ENCODE assay signal across 14 cellular contexts in genomic region chr20:24670981-24671380, GRCh38.
DNase-seq lines count a peak whose midpoint lies in the region; ATAC-seq and TF ChIP-seq lines count a peak whose summit lies in the region.
"Had no signal": no experiment of that assay in that cellular context is flagged by ENCODE, and none has a peak within 500 bp of the region (broad histone marks: within the 10 kb centered on the region; RNA-seq: fewer than 3 reads in every experiment).

No MANE protein-coding gene starts in this region.

- H4K91ac ChIP-seq in mesenchymal stem cell (ENCODE audit: low read length) = no peak overlapping the region

- H3K36me3 Mint-ChIP-seq in natural killer cell treated with Interleukin-12 subunit alpha and Interleukin-12 subunit beta and Interleukin-15 and Interleukin-18, amount 100 ng/mL, for 72 hours = no peaks in the 10 kb centered on the region
- H3K36me3 Mint-ChIP-seq: CD4-positive, CD25-positive, alpha-beta regulatory T cell had no signal

- H3K18ac ChIP-seq in mesenchymal stem cell (ENCODE audit: low read depth in 1 of 2, low read length in 2 of 2) = no peak overlapping the region

- no peak overlapping the region for H3K4ac ChIP-seq in mesenchymal stem cell (ENCODE audit: low read depth in 1 of 2, low read length in 2 of 2)

- DNase-seq in cardiac septum (ENCODE audit: low spot score) (peak; percentile 61), left ventricle myocardium superior (no peak), mesenchymal stem cell (no peak), sigmoid colon (peak; percentile 34), NCI-H2081 treated with DMSO at 0.1 percent for 48 hours (lab: John Stamatoyannopoulos, UW) (no peak), AG20443 (ENCODE audit: low spot score) (no peak)
- no peak for DNase-seq in natural killer cell treated with Interleukin-12 subunit alpha and Interleukin-12 subunit beta and Interleukin-15 and Interleukin-18, amount 100 ng/mL, for 72 hours (ENCODE audit: low spot score)
- DNase-seq: CD4-positive, CD25-positive, alpha-beta regulatory T cell; DMS53; GF-D8 had no signal

- H3K27me3 Mint-ChIP-seq in natural killer cell treated with Interleukin-12 subunit alpha and Interleukin-12 subunit beta and Interleukin-15 and Interleukin-18, amount 100 ng/mL, for 72 hours = no peaks in the 10 kb centered on the region
- H3K27me3 Mint-ChIP-seq: CD4-positive, CD25-positive, alpha-beta regulatory T cell had no signal

- TF ChIP-seq EP300 in sigmoid colon (IDR thresholded peaks at IDR 0.05) = no peak

- H3K27ac ChIP-seq in mesenchymal stem cell (ENCODE audit: low read length, poor library complexity, severe bottlenecking) = no peak overlapping the region
- no peak overlapping the region for H3K27ac ChIP-seq in sigmoid colon
- H3K27ac ChIP-seq: 22Rv1; BLaER1 treated with 17β-estradiol and CSF1 and Interleukin-3, amounts not matched to agents 10 nM and 100 nM had no signal

- 87% methylated on average over 5 of the region's 5 CpGs for WGBS in mesenchymal stem cell
- 82 to 89% methylated on average over 5 of the region's 5 CpGs for WGBS in sigmoid colon, 2 donors

- no peaks in the 10 kb centered on the region for H3K79me1 ChIP-seq in mesenchymal stem cell (replicated peaks; ENCODE audit: low read length, poor library complexity, severe bottlenecking)

- peak overlapping the region; percentile 7 to 12 for H2BK12ac ChIP-seq in mesenchymal stem cell (ENCODE audit: low read length in 2 of 2)

- H2BK15ac ChIP-seq in mesenchymal stem cell (ENCODE audit: low read depth, poor library complexity, severe bottlenecking) = no peak overlapping the region

- H2BK120ac ChIP-seq in mesenchymal stem cell (ENCODE audit: low read depth, low read length) = no peak overlapping the region

- ATAC-seq in left ventricle myocardium superior = no peak
- ATAC-seq in HG03460 (IDR thresholded peaks at IDR 0.05; ENCODE audit: unreplicated experiment) = no peak
- ATAC-seq in natural killer cell treated with Interleukin-12 subunit alpha and Interleukin-12 subunit beta and Interleukin-15 and Interleukin-18, amount 100 ng/mL, for 72 hours = no peak

- no peak overlapping the region for H3K4me3 Mint-ChIP-seq in natural killer cell treated with Interleukin-12 subunit alpha and Interleukin-12 subunit beta and Interleukin-15 and Interleukin-18, amount 100 ng/mL, for 72 hours
- H3K4me3 Mint-ChIP-seq: CD4-positive, CD25-positive, alpha-beta regulatory T cell had no signal

- intact Hi-C loops in cardiac septum (cut with DNase I) = no loop called here
- intact Hi-C loops in left ventricle myocardium superior (cut with micrococcal nuclease) = no loop called here
- intact Hi-C loops in sigmoid colon (cut with DNase I) = no loop called here

- H3K27ac Mint-ChIP-seq in natural killer cell treated with Interleukin-12 subunit alpha and Interleukin-12 subunit beta and Interleukin-15 and Interleukin-18, amount 100 ng/mL, for 72 hours = no peak overlapping the region
- H3K27ac Mint-ChIP-seq: CD4-positive, CD25-positive, alpha-beta regulatory T cell had no signal

- H3K4me1 ChIP-seq in mesenchymal stem cell (ENCODE audit: control insufficient read depth, insufficient read depth, low read depth, low read length) = peaks cover 28% of the 10 kb centered on the region
- peaks cover 0 to 12% (median 10%) of the 10 kb centered on the region in 4 donors for H3K4me1 ChIP-seq in sigmoid colon
- H3K4me1 ChIP-seq: HAP-1 had no signal

- H3K4me3 ChIP-seq in mesenchymal stem cell (ENCODE audit: insufficient read depth in 1 of 2, low read depth in 1 of 2, low read length in 2 of 2) (no peak overlapping the region), sigmoid colon (no peak overlapping the region)
- H3K4me3 ChIP-seq: BLaER1 treated with 17β-estradiol and CSF1 and Interleukin-3, amounts not matched to agents 10 nM and 100 nM; HAP-1 had no signal

- H3K14ac ChIP-seq in mesenchymal stem cell (ENCODE audit: low read length in 2 of 2) = peak overlapping the region in 1 of 2 experiments; percentile 59

- H3K27me3 ChIP-seq in mesenchymal stem cell (ENCODE audit: control insufficient read depth in 1 of 2, insufficient read depth in 1 of 2, low read length in 2 of 2) (no peaks in the 10 kb centered on the region), sigmoid colon (no peaks in the 10 kb centered on the region)
- H3K27me3 ChIP-seq: BLaER1 treated with 17β-estradiol and CSF1 and Interleukin-3, amounts not matched to agents 10 nM and 100 nM had no signal

- peaks cover 0 to 1% of the 10 kb centered on the region in 2 experiments for H3K36me3 ChIP-seq in mesenchymal stem cell (ENCODE audit: control insufficient read depth in 1 of 2, insufficient read depth in 2 of 2, low read depth in 1 of 2, low read length in 2 of 2)
- H3K36me3 ChIP-seq in sigmoid colon = no peaks in the 10 kb centered on the region
- H3K36me3 ChIP-seq: BLaER1 treated with 17β-estradiol and CSF1 and Interleukin-3, amounts not matched to agents 10 nM and 100 nM; HAP-1 had no signal

- no peak for TF ChIP-seq CTCF in sigmoid colon (IDR thresholded peaks at IDR 0.05)

- no peak overlapping the region for H2AFZ ChIP-seq in mesenchymal stem cell (ENCODE audit: low read depth, low read length)

- H3K9me3 ChIP-seq in mesenchymal stem cell (ENCODE audit: control insufficient read depth, low read length) (no peaks in the 10 kb centered on the region), sigmoid colon (no peaks in the 10 kb centered on the region)
- H3K9me3 ChIP-seq: BLaER1 treated with 17β-estradiol and CSF1 and Interleukin-3, amounts not matched to agents 10 nM and 100 nM; HAP-1 had no signal

- H3K4me1 Mint-ChIP-seq in natural killer cell treated with Interleukin-12 subunit alpha and Interleukin-12 subunit beta and Interleukin-15 and Interleukin-18, amount 100 ng/mL, for 72 hours (ENCODE audit: low read depth in 2 of 2) = no peaks in the 10 kb centered on the region
- H3K4me1 Mint-ChIP-seq: CD4-positive, CD25-positive, alpha-beta regulatory T cell had no signal

- H3K4me2 ChIP-seq in mesenchymal stem cell (ENCODE audit: low read length, poor library complexity, severe bottlenecking) = no peak overlapping the region
- H3K4me2 ChIP-seq: BLaER1 treated with 17β-estradiol and CSF1 and Interleukin-3, amounts not matched to agents 10 nM and 100 nM had no signal

- peak overlapping the region; percentile 79 for H2AK5ac ChIP-seq in mesenchymal stem cell (ENCODE audit: low read length, severe bottlenecking)

- no peak overlapping the region for H3K23ac ChIP-seq in mesenchymal stem cell (ENCODE audit: low read length in 2 of 2)

- H2BK5ac ChIP-seq in mesenchymal stem cell (ENCODE audit: low read depth, low read length, poor library complexity, severe bottlenecking) = no peak overlapping the region

- no peak for TF ChIP-seq POLR2A in sigmoid colon (IDR thresholded peaks at IDR 0.05)

- H3K9me3 Mint-ChIP-seq in natural killer cell treated with Interleukin-12 subunit alpha and Interleukin-12 subunit beta and Interleukin-15 and Interleukin-18, amount 100 ng/mL, for 72 hours = no peaks in the 10 kb centered on the region
- H3K9me3 Mint-ChIP-seq: CD4-positive, CD25-positive, alpha-beta regulatory T cell had no signal

- no peak overlapping the region for H4K8ac ChIP-seq in mesenchymal stem cell (ENCODE audit: low read length)

- no peak overlapping the region for H3K9ac ChIP-seq in mesenchymal stem cell (ENCODE audit: low read length)
- H3K9ac ChIP-seq: BLaER1 treated with 17β-estradiol and CSF1 and Interleukin-3, amounts not matched to agents 10 nM and 100 nM had no signal

Comparison
In these comparisons a context has a peak if more than half of its experiments do, and no peak if none do; other contexts are left out.
1. DNase-seq: peak in cardiac septum (single experiment) and sigmoid colon (single experiment); none in left ventricle myocardium superior (single experiment), mesenchymal stem cell (single experiment), natural killer cell treated with Interleukin-12 subunit alpha and Interleukin-12 subunit beta and Interleukin-15 and Interleukin-18, amount 100 ng/mL, for 72 hours (single experiment), NCI-H2081 treated with DMSO at 0.1 percent for 48 hours (single experiment) and AG20443 (single experiment).